1 cellular context compared by ENCODE assay signal in the genomic region with DNA sequence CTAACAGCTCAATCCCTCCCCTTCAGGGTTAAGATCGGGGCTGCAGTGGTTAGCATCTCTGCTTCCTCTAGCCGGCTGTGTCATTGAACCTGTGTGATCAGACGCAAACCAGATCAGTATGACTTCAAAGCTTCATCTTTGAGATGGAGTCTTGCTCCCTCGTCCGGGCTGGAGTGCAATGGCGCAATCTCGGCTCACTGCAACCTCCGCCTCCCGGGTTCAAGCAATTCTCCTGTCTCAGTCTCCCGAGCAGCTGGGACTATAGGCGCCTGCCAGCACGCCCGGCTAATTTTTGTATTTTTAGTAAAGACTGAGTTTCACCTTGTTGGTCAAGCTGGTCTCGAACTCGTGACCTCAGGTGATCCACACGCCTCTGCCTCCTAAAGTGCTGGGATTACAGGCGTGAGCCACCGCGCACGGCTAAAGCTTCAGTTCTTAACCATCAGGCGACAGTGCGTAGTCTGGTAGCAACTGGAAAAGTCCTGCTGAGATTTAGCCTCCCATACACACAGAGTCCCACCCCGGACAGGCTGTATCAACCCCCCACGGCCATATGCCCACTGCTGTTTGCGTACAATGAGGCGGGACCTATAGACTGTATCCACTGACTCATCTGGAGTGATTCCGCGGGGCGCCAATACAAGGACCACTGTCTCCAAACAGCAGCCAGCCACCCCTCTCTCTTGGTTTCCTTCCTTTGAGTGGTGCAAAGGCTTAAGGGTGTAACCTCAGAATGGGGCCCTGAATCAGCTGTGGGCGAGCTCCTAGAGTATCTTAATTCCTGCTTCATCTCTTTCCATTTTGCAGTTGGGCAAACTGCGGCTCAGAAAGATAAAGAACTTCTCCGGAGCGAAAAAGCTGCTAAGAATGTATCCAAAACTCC.
TF ChIP-seq lines count a peak whose summit lies in the region.

No MANE protein-coding gene starts in this region.

TF ChIP-seq in K562, 482 proteins besides CTCF, POLR2A, EP300 and RAD21 (continued from another document and continues in another):
- TF ChIP-seq, protein P1, sequence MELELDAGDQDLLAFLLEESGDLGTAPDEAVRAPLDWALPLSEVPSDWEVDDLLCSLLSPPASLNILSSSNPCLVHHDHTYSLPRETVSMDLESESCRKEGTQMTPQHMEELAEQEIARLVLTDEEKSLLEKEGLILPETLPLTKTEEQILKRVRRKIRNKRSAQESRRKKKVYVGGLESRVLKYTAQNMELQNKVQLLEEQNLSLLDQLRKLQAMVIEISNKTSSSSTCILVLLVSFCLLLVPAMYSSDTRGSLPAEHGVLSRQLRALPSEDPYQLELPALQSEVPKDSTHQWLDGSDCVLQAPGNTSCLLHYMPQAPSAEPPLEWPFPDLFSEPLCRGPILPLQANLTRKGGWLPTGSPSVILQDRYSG (tag; conservative IDR thresholded peaks at IDR 0.05; ENCODE audit: low read depth), result 0 out of 2 replicates have a peak, but pooled peaks have one; percentile 42
- TF ChIP-seq PTTG1 (tag; IDR thresholded peaks at IDR 0.05; ENCODE audit: low read depth) (no peak), GATA2 (CRISPR knock-in tag; IDR thresholded peaks at IDR 0.05) (no peak), RNF2 (IDR thresholded peaks at IDR 0.05) (no peak), TAL1 (IDR thresholded peaks at IDR 0.05) (no peak; the same call in 1 of the 2 replicates), TCF7 (IDR thresholded peaks at IDR 0.05; ENCODE audit: borderline replicate concordance) (no peak), KDM4B (IDR thresholded peaks at IDR 0.05; ENCODE audit: borderline replicate concordance in 2 of 2, low read depth in 1 of 2) (no peak), DNMT1 (IDR thresholded peaks at IDR 0.05) (no peak), ZNF282 (CRISPR knock-in tag; IDR thresholded peaks at IDR 0.05) (no peak), NFE2L1 (tag; IDR thresholded peaks at IDR 0.05; ENCODE audit: borderline replicate concordance, low read depth) (no peak), ZNF507 (tag; conservative IDR thresholded peaks at IDR 0.05) (no peak), LEF1 (IDR thresholded peaks at IDR 0.05) (peak; percentile 65; the same call in 1 of the 2 replicates), MECOM (CRISPR knock-in tag; IDR thresholded peaks at IDR 0.05) (no peak), HNRNPL (IDR thresholded peaks at IDR 0.05; ENCODE audit: low read depth, low read length) (no peak), HDAC2 (IDR thresholded peaks at IDR 0.05) (no peak; the same call in 1 of the 2 replicates), SOX6 (IDR thresholded peaks at IDR 0.05) (no peak), ZNF263 (CRISPR knock-in tag; IDR thresholded peaks at IDR 0.05; ENCODE audit: borderline replicate concordance) (peak; percentile 52), RBM22 (IDR thresholded peaks at IDR 0.05; ENCODE audit: low read depth, low read length, poor library complexity, severe bottlenecking) (no peak), CREM (IDR thresholded peaks at IDR 0.05; ENCODE audit: low read depth) (peak; percentile 42; the same call in 1 of the 2 replicates), ZNF140 (CRISPR knock-in tag; IDR thresholded peaks at IDR 0.05) (no peak), RUNX1 (IDR thresholded peaks at IDR 0.05; ENCODE audit: low read depth) (no peak; the same call in 1 of the 2 replicates), ZNF143 (CRISPR knock-in tag; IDR thresholded peaks at IDR 0.05) (no peak), PRMT5 (CRISPR knock-in tag; IDR thresholded peaks at IDR 0.05) (no peak), SMARCE1 (IDR thresholded peaks at IDR 0.05) (0 out of 2 replicates have a peak, but pooled peaks have one; percentile 6), ZFPM2 (CRISPR knock-in tag; IDR thresholded peaks at IDR 0.05) (no peak), EP400 (IDR thresholded peaks at IDR 0.05) (no peak), HDAC6 (IDR thresholded peaks at IDR 0.05; ENCODE audit: low read depth, low read length) (no peak), ZNF232 (CRISPR knock-in tag; IDR thresholded peaks at IDR 0.05) (no peak), XRCC4 (IDR thresholded peaks at IDR 0.05; ENCODE audit: extremely low read depth, insufficient read depth, insufficient read length) (no peak), ATF7 (IDR thresholded peaks at IDR 0.05) (no peak; the same call in 1 of the 2 replicates), NFYB (IDR thresholded peaks at IDR 0.05; ENCODE audit: extremely low read depth, insufficient read length) (peak; percentile 20), SMAD1 (IDR thresholded peaks at IDR 0.05; ENCODE audit: low read depth, low read length, partially characterized antibody) (no peak), WHSC1 (IDR thresholded peaks at IDR 0.05; ENCODE audit: low read length) (no peak), ZNF224 (CRISPR knock-in tag; IDR thresholded peaks at IDR 0.05) (no peak), PYGO2 (tag; IDR thresholded peaks at IDR 0.05) (no peak), SLC30A9 (CRISPR knock-in tag; IDR thresholded peaks at IDR 0.05) (no peak)
- TF ChIP-seq, protein P2, sequence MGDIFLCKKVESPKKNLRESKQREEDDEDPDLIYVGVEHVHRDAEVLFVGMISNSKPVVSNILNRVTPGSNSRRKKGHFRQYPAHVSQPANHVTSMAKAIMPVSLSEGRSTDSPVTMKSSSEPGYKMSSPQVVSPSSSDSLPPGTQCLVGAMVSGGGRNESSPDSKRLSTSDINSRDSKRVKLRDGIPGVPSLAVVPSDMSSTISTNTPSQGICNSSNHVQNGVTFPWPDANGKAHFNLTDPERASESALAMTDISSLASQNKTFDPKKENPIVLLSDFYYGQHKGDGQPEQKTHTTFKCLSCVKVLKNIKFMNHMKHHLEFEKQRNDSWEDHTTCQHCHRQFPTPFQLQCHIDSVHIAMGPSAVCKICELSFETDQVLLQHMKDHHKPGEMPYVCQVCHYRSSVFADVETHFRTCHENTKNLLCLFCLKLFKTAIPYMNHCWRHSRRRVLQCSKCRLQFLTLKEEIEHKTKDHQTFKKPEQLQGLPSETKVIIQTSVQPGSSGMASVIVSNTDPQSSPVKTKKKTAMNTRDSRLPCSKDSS (IDR thresholded peaks at IDR 0.05; ENCODE audit: low read depth, partially characterized antibody), result no peak
- TF ChIP-seq, protein P3, sequence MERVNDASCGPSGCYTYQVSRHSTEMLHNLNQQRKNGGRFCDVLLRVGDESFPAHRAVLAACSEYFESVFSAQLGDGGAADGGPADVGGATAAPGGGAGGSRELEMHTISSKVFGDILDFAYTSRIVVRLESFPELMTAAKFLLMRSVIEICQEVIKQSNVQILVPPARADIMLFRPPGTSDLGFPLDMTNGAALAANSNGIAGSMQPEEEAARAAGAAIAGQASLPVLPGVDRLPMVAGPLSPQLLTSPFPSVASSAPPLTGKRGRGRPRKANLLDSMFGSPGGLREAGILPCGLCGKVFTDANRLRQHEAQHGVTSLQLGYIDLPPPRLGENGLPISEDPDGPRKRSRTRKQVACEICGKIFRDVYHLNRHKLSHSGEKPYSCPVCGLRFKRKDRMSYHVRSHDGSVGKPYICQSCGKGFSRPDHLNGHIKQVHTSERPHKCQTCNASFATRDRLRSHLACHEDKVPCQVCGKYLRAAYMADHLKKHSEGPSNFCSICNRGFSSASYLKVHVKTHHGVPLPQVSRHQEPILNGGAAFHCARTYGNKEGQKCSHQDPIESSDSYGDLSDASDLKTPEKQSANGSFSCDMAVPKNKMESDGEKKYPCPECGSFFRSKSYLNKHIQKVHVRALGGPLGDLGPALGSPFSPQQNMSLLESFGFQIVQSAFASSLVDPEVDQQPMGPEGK (CRISPR knock-in tag; IDR thresholded peaks at IDR 0.05; ENCODE audit: borderline replicate concordance), result no peak
- TF ChIP-seq, protein P4, sequence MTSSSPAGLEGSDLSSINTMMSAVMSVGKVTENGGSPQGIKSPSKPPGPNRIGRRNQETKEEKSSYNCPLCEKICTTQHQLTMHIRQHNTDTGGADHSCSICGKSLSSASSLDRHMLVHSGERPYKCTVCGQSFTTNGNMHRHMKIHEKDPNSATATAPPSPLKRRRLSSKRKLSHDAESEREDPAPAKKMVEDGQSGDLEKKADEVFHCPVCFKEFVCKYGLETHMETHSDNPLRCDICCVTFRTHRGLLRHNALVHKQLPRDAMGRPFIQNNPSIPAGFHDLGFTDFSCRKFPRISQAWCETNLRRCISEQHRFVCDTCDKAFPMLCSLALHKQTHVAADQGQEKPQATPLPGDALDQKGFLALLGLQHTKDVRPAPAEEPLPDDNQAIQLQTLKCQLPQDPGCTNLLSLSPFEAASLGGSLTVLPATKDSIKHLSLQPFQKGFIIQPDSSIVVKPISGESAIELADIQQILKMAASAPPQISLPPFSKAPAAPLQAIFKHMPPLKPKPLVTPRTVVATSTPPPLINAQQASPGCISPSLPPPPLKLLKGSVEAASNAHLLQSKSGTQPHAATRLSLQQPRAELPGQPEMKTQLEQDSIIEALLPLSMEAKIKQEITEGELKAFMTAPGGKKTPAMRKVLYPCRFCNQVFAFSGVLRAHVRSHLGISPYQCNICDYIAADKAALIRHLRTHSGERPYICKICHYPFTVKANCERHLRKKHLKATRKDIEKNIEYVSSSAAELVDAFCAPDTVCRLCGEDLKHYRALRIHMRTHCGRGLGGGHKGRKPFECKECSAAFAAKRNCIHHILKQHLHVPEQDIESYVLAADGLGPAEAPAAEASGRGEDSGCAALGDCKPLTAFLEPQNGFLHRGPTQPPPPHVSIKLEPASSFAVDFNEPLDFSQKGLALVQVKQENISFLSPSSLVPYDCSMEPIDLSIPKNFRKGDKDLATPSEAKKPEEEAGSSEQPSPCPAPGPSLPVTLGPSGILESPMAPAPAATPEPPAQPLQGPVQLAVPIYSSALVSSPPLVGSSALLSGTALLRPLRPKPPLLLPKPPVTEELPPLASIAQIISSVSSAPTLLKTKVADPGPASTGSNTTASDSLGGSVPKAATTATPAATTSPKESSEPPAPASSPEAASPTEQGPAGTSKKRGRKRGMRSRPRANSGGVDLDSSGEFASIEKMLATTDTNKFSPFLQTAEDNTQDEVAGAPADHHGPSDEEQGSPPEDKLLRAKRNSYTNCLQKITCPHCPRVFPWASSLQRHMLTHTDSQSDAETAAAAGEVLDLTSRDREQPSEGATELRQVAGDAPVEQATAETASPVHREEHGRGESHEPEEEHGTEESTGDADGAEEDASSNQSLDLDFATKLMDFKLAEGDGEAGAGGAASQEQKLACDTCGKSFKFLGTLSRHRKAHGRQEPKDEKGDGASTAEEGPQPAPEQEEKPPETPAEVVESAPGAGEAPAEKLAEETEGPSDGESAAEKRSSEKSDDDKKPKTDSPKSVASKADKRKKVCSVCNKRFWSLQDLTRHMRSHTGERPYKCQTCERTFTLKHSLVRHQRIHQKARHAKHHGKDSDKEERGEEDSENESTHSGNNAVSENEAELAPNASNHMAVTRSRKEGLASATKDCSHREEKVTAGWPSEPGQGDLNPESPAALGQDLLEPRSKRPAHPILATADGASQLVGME (CRISPR knock-in tag; IDR thresholded peaks at IDR 0.05), result 0 out of 2 replicates have a peak, but pooled peaks have one; percentile 30
- TF ChIP-seq, protein P5, sequence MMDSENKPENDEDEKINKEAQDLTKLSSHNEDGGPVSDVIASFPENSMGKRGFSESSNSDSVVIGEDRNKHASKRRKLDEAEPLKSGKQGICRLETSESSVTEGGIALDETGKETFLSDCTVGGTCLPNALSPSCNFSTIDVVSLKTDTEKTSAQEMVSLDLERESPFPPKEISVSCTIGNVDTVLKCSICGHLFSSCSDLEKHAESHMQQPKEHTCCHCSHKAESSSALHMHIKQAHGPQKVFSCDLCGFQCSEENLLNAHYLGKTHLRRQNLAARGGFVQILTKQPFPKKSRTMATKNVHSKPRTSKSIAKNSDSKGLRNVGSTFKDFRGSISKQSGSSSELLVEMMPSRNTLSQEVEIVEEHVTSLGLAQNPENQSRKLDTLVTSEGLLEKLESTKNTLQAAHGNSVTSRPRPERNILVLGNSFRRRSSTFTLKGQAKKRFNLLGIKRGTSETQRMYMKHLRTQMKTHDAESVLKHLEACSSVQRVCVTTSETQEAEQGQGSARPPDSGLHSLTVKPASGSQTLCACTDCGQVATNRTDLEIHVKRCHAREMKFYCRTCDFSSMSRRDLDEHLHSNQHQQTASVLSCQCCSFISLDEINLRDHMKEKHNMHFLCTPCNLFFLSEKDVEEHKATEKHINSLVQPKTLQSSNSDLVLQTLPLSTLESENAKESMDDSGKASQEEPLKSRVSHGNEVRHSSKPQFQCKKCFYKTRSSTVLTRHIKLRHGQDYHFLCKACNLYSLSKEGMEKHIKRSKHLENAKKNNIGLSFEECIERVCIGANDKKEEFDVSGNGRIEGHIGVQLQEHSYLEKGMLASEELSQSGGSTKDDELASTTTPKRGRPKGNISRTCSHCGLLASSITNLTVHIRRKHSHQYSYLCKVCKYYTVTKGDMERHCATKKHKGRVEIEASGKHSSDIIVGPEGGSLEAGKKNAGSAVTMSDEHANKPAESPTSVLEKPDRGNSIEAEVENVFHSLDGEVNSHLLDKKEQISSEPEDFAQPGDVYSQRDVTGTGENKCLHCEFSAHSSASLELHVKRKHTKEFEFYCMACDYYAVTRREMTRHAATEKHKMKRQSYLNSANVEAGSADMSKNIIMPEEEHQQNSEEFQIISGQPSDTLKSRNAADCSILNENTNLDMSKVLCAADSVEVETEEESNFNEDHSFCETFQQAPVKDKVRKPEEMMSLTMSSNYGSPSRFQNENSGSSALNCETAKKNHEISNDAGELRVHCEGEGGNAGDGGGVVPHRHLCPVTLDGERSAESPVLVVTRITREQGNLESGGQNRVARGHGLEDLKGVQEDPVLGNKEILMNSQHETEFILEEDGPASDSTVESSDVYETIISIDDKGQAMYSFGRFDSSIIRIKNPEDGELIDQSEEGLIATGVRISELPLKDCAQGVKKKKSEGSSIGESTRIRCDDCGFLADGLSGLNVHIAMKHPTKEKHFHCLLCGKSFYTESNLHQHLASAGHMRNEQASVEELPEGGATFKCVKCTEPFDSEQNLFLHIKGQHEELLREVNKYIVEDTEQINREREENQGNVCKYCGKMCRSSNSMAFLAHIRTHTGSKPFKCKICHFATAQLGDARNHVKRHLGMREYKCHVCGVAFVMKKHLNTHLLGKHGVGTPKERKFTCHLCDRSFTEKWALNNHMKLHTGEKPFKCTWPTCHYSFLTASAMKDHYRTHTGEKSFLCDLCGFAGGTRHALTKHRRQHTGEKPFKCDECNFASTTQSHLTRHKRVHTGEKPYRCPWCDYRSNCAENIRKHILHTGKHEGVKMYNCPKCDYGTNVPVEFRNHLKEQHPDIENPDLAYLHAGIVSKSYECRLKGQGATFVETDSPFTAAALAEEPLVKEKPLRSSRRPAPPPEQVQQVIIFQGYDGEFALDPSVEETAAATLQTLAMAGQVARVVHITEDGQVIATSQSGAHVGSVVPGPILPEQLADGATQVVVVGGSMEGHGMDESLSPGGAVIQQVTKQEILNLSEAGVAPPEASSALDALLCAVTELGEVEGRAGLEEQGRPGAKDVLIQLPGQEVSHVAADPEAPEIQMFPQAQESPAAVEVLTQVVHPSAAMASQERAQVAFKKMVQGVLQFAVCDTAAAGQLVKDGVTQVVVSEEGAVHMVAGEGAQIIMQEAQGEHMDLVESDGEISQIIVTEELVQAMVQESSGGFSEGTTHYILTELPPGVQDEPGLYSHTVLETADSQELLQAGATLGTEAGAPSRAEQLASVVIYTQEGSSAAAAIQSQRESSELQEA (IDR thresholded peaks at IDR 0.05; ENCODE audit: low read depth), result no peak
- TF ChIP-seq, protein P6, sequence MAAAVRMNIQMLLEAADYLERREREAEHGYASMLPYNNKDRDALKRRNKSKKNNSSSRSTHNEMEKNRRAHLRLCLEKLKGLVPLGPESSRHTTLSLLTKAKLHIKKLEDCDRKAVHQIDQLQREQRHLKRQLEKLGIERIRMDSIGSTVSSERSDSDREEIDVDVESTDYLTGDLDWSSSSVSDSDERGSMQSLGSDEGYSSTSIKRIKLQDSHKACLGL (CRISPR knock-in tag; IDR thresholded peaks at IDR 0.05; ENCODE audit: borderline replicate concordance, poor library complexity, severe bottlenecking), result no peak
